In genomic region chr18:7727381-7728076, GRCh38 we compare ENCODE assay signal across 19 cellular contexts.
"Had no signal": no experiment of that assay in that cellular context is flagged by ENCODE, and none has a peak within 500 bp of the region (broad histone marks: within the 10 kb centered on the region; RNA-seq: fewer than 3 reads in every experiment).

No MANE protein-coding gene starts in this region.

- H3K27ac Mint-ChIP-seq: effector memory CD8-positive, alpha-beta T cell; memory B cell; naive B cell had no signal

- H3K4me3 Mint-ChIP-seq: central memory CD8-positive, alpha-beta T cell; effector memory CD8-positive, alpha-beta T cell; memory B cell; naive B cell had no signal

- FAIRE-seq: frontal cortex, small intestine had no signal

- H3K36me3 Mint-ChIP-seq: memory B cell, naive B cell had no signal

- H3K4me3 ChIP-seq: esophagus squamous epithelium, lower lobe of right lung, psoas muscle, stomach, thoracic aorta, transverse colon had no signal

- H3K4me1 Mint-ChIP-seq: central memory CD8-positive, alpha-beta T cell; memory B cell; naive B cell had no signal

- H3K9me3 ChIP-seq: esophagus squamous epithelium, lower lobe of right lung, neutrophil, psoas muscle, stomach, thoracic aorta, transverse colon had no signal

- H3K4me1 ChIP-seq: lower lobe of right lung had no signal

- H3K27ac ChIP-seq: esophagus squamous epithelium, lower lobe of right lung, neutrophil, psoas muscle, stomach, thoracic aorta, transverse colon had no signal

- H3K36me3 ChIP-seq: esophagus squamous epithelium, lower lobe of right lung, neutrophil, stomach, thoracic aorta, transverse colon had no signal

- H3K27me3 Mint-ChIP-seq: central memory CD8-positive, alpha-beta T cell; effector memory CD8-positive, alpha-beta T cell; memory B cell; naive B cell had no signal

- ATAC-seq: effector memory CD8-positive, alpha-beta T cell; left lobe of liver; lower lobe of right lung; psoas muscle had no signal

- H3K9me3 Mint-ChIP-seq: central memory CD8-positive, alpha-beta T cell; effector memory CD8-positive, alpha-beta T cell had no signal

- H3K27me3 ChIP-seq: esophagus squamous epithelium, neutrophil, stomach, transverse colon had no signal

- DNase-seq: cortex of kidney; effector memory CD8-positive, alpha-beta T cell; esophagus squamous epithelium; lower lobe of right lung; midbrain; naive B cell; psoas muscle; small intestine; stimulated activated CD4-positive, alpha-beta T cell treated with anti-CD3 and anti-CD28 coated beads, Interleukin-12 subunit alpha, Interleukin-12 subunit beta, amount 100 ng/mL, for 4 hours; stimulated activated naive CD4-positive, alpha-beta T cell; stomach; substantia nigra; transverse colon had no signal
